9 cellular contexts compared by ENCODE assay signal in genomic region chr6:137661601-137662000, GRCh38.
DNase-seq lines count a peak whose midpoint lies in the region; ATAC-seq, FAIRE-seq and TF ChIP-seq lines count a peak whose summit lies in the region.
"Had no signal": no experiment of that assay in that cellular context is flagged by ENCODE, and none has a peak within 500 bp of the region (broad histone marks: within the 10 kb centered on the region; RNA-seq: fewer than 3 reads in every experiment).

No MANE protein-coding gene starts in this region.

- FAIRE-seq in astrocyte (lab: Jason Lieb, UNC), result no peak

- no peak overlapping the region for H3K4me2 ChIP-seq in astrocyte (ENCODE audit: low read length)
- H3K4me2 ChIP-seq: BLaER1 treated with 17β-estradiol and CSF1 and Interleukin-3, amounts not matched to agents 10 nM and 100 nM had no signal

- no peak overlapping the region for H3K4me3 Mint-ChIP-seq in astrocyte (ENCODE audit: unreplicated experiment)
- H3K4me3 Mint-ChIP-seq in memory B cell, result no peak overlapping the region

- no peaks in the 10 kb centered on the region for H4K20me1 ChIP-seq in astrocyte (ENCODE audit: insufficient read depth, low read length)
- H4K20me1 ChIP-seq: BLaER1 treated with 17β-estradiol and CSF1 and Interleukin-3, amounts not matched to agents 10 nM and 100 nM had no signal

- H3K36me3 Mint-ChIP-seq in astrocyte (ENCODE audit: low read depth, unreplicated experiment), result no peaks in the 10 kb centered on the region
- H3K36me3 Mint-ChIP-seq in memory B cell, result no peaks in the 10 kb centered on the region

- H2AFZ ChIP-seq in astrocyte (ENCODE audit: low read depth, low read length), result no peak overlapping the region

- no peak overlapping the region for H3K27ac Mint-ChIP-seq in astrocyte (ENCODE audit: unreplicated experiment)
- H3K27ac Mint-ChIP-seq in memory B cell, result no peak overlapping the region

- no peak overlapping the region for H3K4me3 ChIP-seq in Peyer's patch
- no peak overlapping the region for H3K4me3 ChIP-seq in astrocyte (ENCODE audit: insufficient read depth, low read depth, low read length)
- H3K4me3 ChIP-seq: BLaER1 treated with 17β-estradiol and CSF1 and Interleukin-3, amounts not matched to agents 10 nM and 100 nM had no signal

- intact Hi-C loops in sciatic nerve (cut with DNase I), result no loop called here

- H3K9me3 ChIP-seq in Peyer's patch (no peaks in the 10 kb centered on the region), astrocyte (ENCODE audit: insufficient read depth, low read depth, low read length) (no peaks in the 10 kb centered on the region)
- H3K9me3 ChIP-seq: BLaER1 treated with 17β-estradiol and CSF1 and Interleukin-3, amounts not matched to agents 10 nM and 100 nM had no signal

- no peaks in the 10 kb centered on the region for H3K27me3 Mint-ChIP-seq in astrocyte (ENCODE audit: low read depth, unreplicated experiment)
- H3K27me3 Mint-ChIP-seq in memory B cell, result peaks cover 3% of the 10 kb centered on the region

- TF ChIP-seq CTCF in Peyer's patch (IDR thresholded peaks at IDR 0.05) (peak in 5 of 6 experiments; percentile 21 to 64 (median 56)), astrocyte (IDR thresholded peaks at IDR 0.05; ENCODE audit: insufficient read depth, low read depth, low read length) (peak; percentile 41)

- H3K9ac ChIP-seq in astrocyte (ENCODE audit: low read length), result no peak overlapping the region
- H3K9ac ChIP-seq: BLaER1 treated with 17β-estradiol and CSF1 and Interleukin-3, amounts not matched to agents 10 nM and 100 nM had no signal

- peak; percentile 48 for ATAC-seq in memory B cell (ENCODE audit: low read depth)
- no peak for ATAC-seq in HG02852 (IDR thresholded peaks at IDR 0.05; ENCODE audit: unreplicated experiment)
- ATAC-seq in sciatic nerve, result no peak

- DNase-seq in NCI-H2107 treated with DMSO at 0.1 percent for 48 hours (lab: John Stamatoyannopoulos, UW; ENCODE audit: unreplicated experiment) (peak; percentile 6), NCI-H2107 (lab: John Stamatoyannopoulos, UW) (no peak), Peyer's patch (peak in 1 of 3 donors; percentile 23), astrocyte (ENCODE audit: low read depth) (no peak), memory B cell (ENCODE audit: low spot score in 2 of 2) (peak; percentile 14 to 15), SK-N-DZ (ENCODE audit: low spot score) (no peak), sciatic nerve (ENCODE audit: low spot score) (no peak)

- H3K4me1 Mint-ChIP-seq in astrocyte (ENCODE audit: low read depth, unreplicated experiment), result peaks cover 3% of the 10 kb centered on the region
- H3K4me1 Mint-ChIP-seq in memory B cell, result no peaks in the 10 kb centered on the region

- H3K9me3 Mint-ChIP-seq in astrocyte (ENCODE audit: unreplicated experiment) (peaks cover 2% of the 10 kb centered on the region), memory B cell (no peaks in the 10 kb centered on the region)

- H3K27ac ChIP-seq in Peyer's patch (no peak overlapping the region), astrocyte (ENCODE audit: low read depth, low read length) (no peak overlapping the region)
- H3K27ac ChIP-seq: BLaER1 treated with 17β-estradiol and CSF1 and Interleukin-3, amounts not matched to agents 10 nM and 100 nM had no signal

- H3K36me3 ChIP-seq in Peyer's patch (no peaks in the 10 kb centered on the region), astrocyte (ENCODE audit: insufficient read depth, low read length) (no peaks in the 10 kb centered on the region)
- H3K36me3 ChIP-seq: BLaER1 treated with 17β-estradiol and CSF1 and Interleukin-3, amounts not matched to agents 10 nM and 100 nM had no signal

- no peak for TF ChIP-seq POLR2A in Peyer's patch (IDR thresholded peaks at IDR 0.05)

- H3K27me3 ChIP-seq in Peyer's patch (no peaks in the 10 kb centered on the region), astrocyte (ENCODE audit: insufficient read depth, low read length) (no peaks in the 10 kb centered on the region)
- H3K27me3 ChIP-seq: BLaER1 treated with 17β-estradiol and CSF1 and Interleukin-3, amounts not matched to agents 10 nM and 100 nM had no signal

- H3K4me1 ChIP-seq in Peyer's patch (no peaks in the 10 kb centered on the region), astrocyte (ENCODE audit: insufficient read depth, low read length) (no peaks in the 10 kb centered on the region)

- H3K79me2 ChIP-seq in astrocyte (ENCODE audit: insufficient read depth, low read length), result no peaks in the 10 kb centered on the region

Comparison
In these comparisons a context has a peak if more than half of its experiments do, and no peak if none do; other contexts are left out.
1. DNase-seq: peak in NCI-H2107 treated with DMSO at 0.1 percent for 48 hours (single experiment) and memory B cell (2 of 2); none in NCI-H2107 (single experiment), astrocyte (single experiment), SK-N-DZ (single experiment) and sciatic nerve (single experiment).